In the genomic region with DNA sequence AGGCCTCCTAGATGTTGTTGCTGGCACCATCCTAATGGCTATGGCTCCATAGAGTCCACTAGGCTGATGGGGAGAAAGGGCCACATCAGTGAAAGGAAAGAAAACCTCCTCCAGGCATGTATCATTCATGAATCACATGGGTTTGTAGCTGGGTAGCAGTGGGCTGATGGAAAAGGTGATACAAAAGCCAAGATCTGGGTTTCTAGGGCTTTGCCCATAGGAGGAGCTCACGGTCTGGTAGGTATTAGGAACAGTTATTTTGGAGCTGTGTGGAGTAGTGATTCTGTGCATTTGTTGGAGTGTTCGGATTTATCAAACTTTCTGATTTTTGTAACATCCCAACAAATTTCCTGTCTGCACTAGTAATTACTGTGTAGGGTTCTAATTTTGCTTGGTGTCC, we compare ENCODE assay signal across 18 cellular contexts.
DNase-seq lines count a peak whose midpoint lies in the region; ATAC-seq and TF ChIP-seq lines count a peak whose summit lies in the region.
"Had no signal": no experiment of that assay in that cellular context is flagged by ENCODE, and none has a peak within 500 bp of the region (broad histone marks: within the 10 kb centered on the region; RNA-seq: fewer than 3 reads in every experiment).

No MANE protein-coding gene starts in this region.

- H3K27me3 Mint-ChIP-seq in endothelial cell (ENCODE audit: unreplicated experiment): no peaks in the 10 kb centered on the region

- no peak overlapping the region for H3K4me3 Mint-ChIP-seq in endothelial cell (ENCODE audit: unreplicated experiment)
- H3K4me3 Mint-ChIP-seq: activated CD4-positive, alpha-beta memory T cell treated with anti-CD3 and anti-CD28 coated beads, Interleukin-2, amount 10 ng/mL, durations not matched to agents 7 days and 5 days; IgD-negative memory B cell; memory B cell; nephron had no signal

- DNase-seq in AG04449 (ENCODE audit: low read depth, low spot score): no peak
- peak; percentile 24 for DNase-seq in ELR (ENCODE audit: low read depth)
- DNase-seq in NCI-H82 (lab: John Stamatoyannopoulos, UW): peak; percentile 36
- peak; percentile 8 for DNase-seq in fibroblast of mammary gland (ENCODE audit: low read depth)
- no peak for DNase-seq in endothelial cell (ENCODE audit: low spot score)
- DNase-seq in activated naive CD4-positive, alpha-beta T cell treated with Interleukin-2 at 50 U/mL for 16 hours: no peak
- no peak for DNase-seq in omental fat pad (ENCODE audit: low spot score)
- DNase-seq in NCI-H2029 treated with DMSO at 0.1 percent for 48 hours (lab: John Stamatoyannopoulos, UW): no peak
- DNase-seq: activated CD4-positive, alpha-beta memory T cell treated with anti-CD3 and anti-CD28 coated beads, Interleukin-2, amount 10 ng/mL, durations not matched to agents 7 days and 5 days; activated T-cell treated with anti-CD3 and anti-CD28 coated beads, Interleukin-2, amount 50 U/mL, for 48 hours; C1 segment of cervical spinal cord; DND-41; NCI-H446; right cardiac atrium; stimulated activated CD4-positive, alpha-beta T cell treated with anti-CD3 and anti-CD28 coated beads, Interleukin-2, amount 100 ng/mL, for 24 hours had no signal

- no peaks in the 10 kb centered on the region for H3K36me3 Mint-ChIP-seq in endothelial cell (ENCODE audit: low read depth, unreplicated experiment)
- H3K36me3 Mint-ChIP-seq: IgD-negative memory B cell, memory B cell had no signal

- TF ChIP-seq CTCF in AG04449 (IDR thresholded peaks at IDR 0.05; ENCODE audit: insufficient read depth, low read length, missing control alignments) (peak; percentile 24), fibroblast of mammary gland (conservative IDR thresholded peaks at IDR 0.05; ENCODE audit: control insufficient read depth, insufficient read depth, low read depth, low read length) (peak; percentile 16), endothelial cell (IDR thresholded peaks at IDR 0.05; ENCODE audit: unreplicated experiment) (no peak), omental fat pad (IDR thresholded peaks at IDR 0.05) (no peak)

- CTCF ChIA-PET in AG04449 (lab: Yijun Ruan, JAX): no interaction called here

- POLR2A ChIA-PET in AG04449 (lab: Yijun Ruan, JAX): no interaction called here

- H3K9me3 Mint-ChIP-seq in endothelial cell (ENCODE audit: unreplicated experiment): no peaks in the 10 kb centered on the region
- H3K9me3 Mint-ChIP-seq: activated CD4-positive, alpha-beta memory T cell treated with anti-CD3 and anti-CD28 coated beads, Interleukin-2, amount 10 ng/mL, durations not matched to agents 7 days and 5 days; nephron had no signal

- ATAC-seq in omental fat pad (ENCODE audit: low FRiP score): no peak
- ATAC-seq: right cardiac atrium had no signal

- no peak overlapping the region for H3K27ac Mint-ChIP-seq in endothelial cell (ENCODE audit: unreplicated experiment)
- H3K27ac Mint-ChIP-seq: activated CD4-positive, alpha-beta memory T cell treated with anti-CD3 and anti-CD28 coated beads, Interleukin-2, amount 10 ng/mL, durations not matched to agents 7 days and 5 days; IgD-negative memory B cell; memory B cell; nephron had no signal

- H3K4me3 ChIP-seq in AG04449 (ENCODE audit: low read depth, low read length) (no peak overlapping the region), fibroblast of mammary gland (ENCODE audit: control insufficient read depth, low read depth, low read length) (no peak overlapping the region)

- no peaks in the 10 kb centered on the region for H3K4me1 Mint-ChIP-seq in endothelial cell (ENCODE audit: unreplicated experiment)
- H3K4me1 Mint-ChIP-seq: activated CD4-positive, alpha-beta memory T cell treated with anti-CD3 and anti-CD28 coated beads, Interleukin-2, amount 10 ng/mL, durations not matched to agents 7 days and 5 days; IgD-negative memory B cell; memory B cell; nephron had no signal

Comparison
In these comparisons a context has a peak if more than half of its experiments do, and no peak if none do; other contexts are left out.
1. DNase-seq: peak in ELR (single experiment), NCI-H82 (single experiment) and fibroblast of mammary gland (single experiment); none in AG04449 (single experiment), endothelial cell (single experiment), activated naive CD4-positive, alpha-beta T cell treated with Interleukin-2 at 50 U/mL for 16 hours (single experiment), omental fat pad (single experiment) and NCI-H2029 treated with DMSO at 0.1 percent for 48 hours (single experiment).
2. CTCF ChIP-seq: peak in AG04449 (single experiment) and fibroblast of mammary gland (single experiment); none in endothelial cell (single experiment) and omental fat pad (0 of 3).